Comparison of ENCODE assay signal across 1 cellular context in the genomic region with DNA sequence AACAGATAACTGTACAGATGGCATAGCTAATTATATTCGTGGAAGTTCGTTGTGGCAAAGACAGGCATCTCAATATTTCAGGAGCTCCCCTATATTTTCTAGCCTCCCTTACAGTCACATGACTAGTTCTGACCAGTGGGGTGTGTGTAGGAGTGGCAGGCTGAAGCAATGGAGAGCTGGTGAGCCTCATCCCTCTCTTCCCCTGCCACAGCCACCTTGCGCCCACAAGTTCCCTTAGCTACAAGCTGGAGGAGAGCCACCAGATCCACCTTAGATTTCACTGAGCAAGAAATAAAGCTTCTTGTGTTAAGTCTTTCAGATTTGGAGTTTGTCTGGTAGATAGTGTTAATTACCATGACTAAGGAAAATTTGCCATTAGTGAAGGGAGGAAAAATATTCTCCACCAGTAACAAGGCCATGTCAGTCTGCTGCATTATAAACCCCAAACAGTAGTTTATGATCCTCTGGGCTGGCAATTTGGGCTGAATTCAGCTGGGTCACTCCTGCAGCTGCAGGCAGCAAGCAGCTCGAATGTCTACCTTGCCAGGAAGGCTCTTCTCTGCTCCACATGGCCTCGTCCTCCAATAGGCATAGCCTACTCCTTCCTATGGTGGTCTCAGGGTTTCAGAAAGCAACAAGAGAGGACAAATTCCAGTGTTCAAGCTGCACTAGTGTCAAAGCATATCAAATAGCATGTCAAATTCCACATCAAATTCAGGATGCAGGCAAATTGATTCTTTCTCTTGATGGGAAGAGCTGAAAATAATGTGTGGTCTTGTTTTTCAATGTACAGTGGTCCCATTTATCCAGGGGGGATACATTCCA.
TF ChIP-seq lines count a peak whose summit lies in the region.

No MANE protein-coding gene starts in this region.

TF ChIP-seq in HepG2, 621 proteins besides CTCF, POLR2A, EP300 and RAD21 (continued from another document and continues in another):
- TF ChIP-seq ZNF260 (CRISPR knock-in tag; IDR thresholded peaks at IDR 0.05; ENCODE audit: borderline replicate concordance, low read depth) (0 out of 2 replicates have a peak, but pooled peaks have one; percentile 76), HNRNPLL (IDR thresholded peaks at IDR 0.05; ENCODE audit: low read depth, low read length, poor library complexity, severe bottlenecking) (no peak), ZNF20 (CRISPR knock-in tag; IDR thresholded peaks at IDR 0.05) (no peak), SP140L (CRISPR knock-in tag; IDR thresholded peaks at IDR 0.05; ENCODE audit: borderline replicate concordance) (0 out of 2 replicates have a peak, but pooled peaks have one; percentile 27), KAT2B (IDR thresholded peaks at IDR 0.05; ENCODE audit: borderline replicate concordance, low read depth, low read length) (no peak), ZNF24 (IDR thresholded peaks at IDR 0.05) (peak; percentile 17; the same call in 1 of the 2 replicates), ZNF790 (CRISPR knock-in tag; IDR thresholded peaks at IDR 0.05; ENCODE audit: borderline replicate concordance) (0 out of 2 replicates have a peak, but pooled peaks have one; percentile 54), ZNF431 (CRISPR knock-in tag; IDR thresholded peaks at IDR 0.05; ENCODE audit: borderline replicate concordance, low read depth) (no peak), STAG1 (CRISPR knock-in tag; IDR thresholded peaks at IDR 0.05) (no peak), NFYC (CRISPR knock-in tag; IDR thresholded peaks at IDR 0.05) (peak; percentile 66), ZZZ3 (CRISPR knock-in tag; IDR thresholded peaks at IDR 0.05; ENCODE audit: borderline replicate concordance) (no peak), THAP11 (CRISPR knock-in tag; IDR thresholded peaks at IDR 0.05) (no peak), ZNF780A (CRISPR knock-in tag; IDR thresholded peaks at IDR 0.05) (no peak), ZMAT3 (CRISPR knock-in tag; conservative IDR thresholded peaks at IDR 0.05) (peak; percentile 88), JUN (CRISPR knock-in tag; IDR thresholded peaks at IDR 0.05) (no peak), ZNF501 (CRISPR knock-in tag; IDR thresholded peaks at IDR 0.05) (peak; percentile 17; the same call in 1 of the 2 replicates), ZNF207 (IDR thresholded peaks at IDR 0.05; ENCODE audit: borderline replicate concordance) (no peak)
- TF ChIP-seq, protein P1, sequence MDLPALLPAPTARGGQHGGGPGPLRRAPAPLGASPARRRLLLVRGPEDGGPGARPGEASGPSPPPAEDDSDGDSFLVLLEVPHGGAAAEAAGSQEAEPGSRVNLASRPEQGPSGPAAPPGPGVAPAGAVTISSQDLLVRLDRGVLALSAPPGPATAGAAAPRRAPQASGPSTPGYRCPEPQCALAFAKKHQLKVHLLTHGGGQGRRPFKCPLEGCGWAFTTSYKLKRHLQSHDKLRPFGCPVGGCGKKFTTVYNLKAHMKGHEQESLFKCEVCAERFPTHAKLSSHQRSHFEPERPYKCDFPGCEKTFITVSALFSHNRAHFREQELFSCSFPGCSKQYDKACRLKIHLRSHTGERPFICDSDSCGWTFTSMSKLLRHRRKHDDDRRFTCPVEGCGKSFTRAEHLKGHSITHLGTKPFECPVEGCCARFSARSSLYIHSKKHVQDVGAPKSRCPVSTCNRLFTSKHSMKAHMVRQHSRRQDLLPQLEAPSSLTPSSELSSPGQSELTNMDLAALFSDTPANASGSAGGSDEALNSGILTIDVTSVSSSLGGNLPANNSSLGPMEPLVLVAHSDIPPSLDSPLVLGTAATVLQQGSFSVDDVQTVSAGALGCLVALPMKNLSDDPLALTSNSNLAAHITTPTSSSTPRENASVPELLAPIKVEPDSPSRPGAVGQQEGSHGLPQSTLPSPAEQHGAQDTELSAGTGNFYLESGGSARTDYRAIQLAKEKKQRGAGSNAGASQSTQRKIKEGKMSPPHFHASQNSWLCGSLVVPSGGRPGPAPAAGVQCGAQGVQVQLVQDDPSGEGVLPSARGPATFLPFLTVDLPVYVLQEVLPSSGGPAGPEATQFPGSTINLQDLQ (CRISPR knock-in tag; IDR thresholded peaks at IDR 0.05) = no peak
- TF ChIP-seq, protein P2, sequence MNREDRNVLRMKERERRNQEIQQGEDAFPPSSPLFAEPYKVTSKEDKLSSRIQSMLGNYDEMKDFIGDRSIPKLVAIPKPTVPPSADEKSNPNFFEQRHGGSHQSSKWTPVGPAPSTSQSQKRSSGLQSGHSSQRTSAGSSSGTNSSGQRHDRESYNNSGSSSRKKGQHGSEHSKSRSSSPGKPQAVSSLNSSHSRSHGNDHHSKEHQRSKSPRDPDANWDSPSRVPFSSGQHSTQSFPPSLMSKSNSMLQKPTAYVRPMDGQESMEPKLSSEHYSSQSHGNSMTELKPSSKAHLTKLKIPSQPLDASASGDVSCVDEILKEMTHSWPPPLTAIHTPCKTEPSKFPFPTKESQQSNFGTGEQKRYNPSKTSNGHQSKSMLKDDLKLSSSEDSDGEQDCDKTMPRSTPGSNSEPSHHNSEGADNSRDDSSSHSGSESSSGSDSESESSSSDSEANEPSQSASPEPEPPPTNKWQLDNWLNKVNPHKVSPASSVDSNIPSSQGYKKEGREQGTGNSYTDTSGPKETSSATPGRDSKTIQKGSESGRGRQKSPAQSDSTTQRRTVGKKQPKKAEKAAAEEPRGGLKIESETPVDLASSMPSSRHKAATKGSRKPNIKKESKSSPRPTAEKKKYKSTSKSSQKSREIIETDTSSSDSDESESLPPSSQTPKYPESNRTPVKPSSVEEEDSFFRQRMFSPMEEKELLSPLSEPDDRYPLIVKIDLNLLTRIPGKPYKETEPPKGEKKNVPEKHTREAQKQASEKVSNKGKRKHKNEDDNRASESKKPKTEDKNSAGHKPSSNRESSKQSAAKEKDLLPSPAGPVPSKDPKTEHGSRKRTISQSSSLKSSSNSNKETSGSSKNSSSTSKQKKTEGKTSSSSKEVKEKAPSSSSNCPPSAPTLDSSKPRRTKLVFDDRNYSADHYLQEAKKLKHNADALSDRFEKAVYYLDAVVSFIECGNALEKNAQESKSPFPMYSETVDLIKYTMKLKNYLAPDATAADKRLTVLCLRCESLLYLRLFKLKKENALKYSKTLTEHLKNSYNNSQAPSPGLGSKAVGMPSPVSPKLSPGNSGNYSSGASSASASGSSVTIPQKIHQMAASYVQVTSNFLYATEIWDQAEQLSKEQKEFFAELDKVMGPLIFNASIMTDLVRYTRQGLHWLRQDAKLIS (CRISPR knock-in tag; IDR thresholded peaks at IDR 0.05) = no peak; the same call in 1 of the 2 replicates
- TF ChIP-seq, protein P3, sequence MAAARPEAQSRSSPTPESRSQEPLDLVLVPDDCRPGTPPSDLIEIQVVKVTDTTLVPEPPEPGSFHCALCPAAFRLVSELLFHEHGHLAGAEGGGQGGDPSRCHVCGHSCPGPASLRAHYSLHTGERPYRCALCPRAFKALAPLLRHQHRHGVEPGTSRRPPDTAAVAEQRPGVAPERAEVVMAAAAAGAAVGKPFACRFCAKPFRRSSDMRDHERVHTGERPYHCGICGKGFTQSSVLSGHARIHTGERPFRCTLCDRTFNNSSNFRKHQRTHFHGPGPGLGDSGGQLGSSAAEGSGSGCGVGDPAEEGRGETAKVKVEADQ (CRISPR knock-in tag; IDR thresholded peaks at IDR 0.05; ENCODE audit: borderline replicate concordance) = 0 out of 2 replicates have a peak, but pooled peaks have one; percentile 10
- TF ChIP-seq, protein P4, sequence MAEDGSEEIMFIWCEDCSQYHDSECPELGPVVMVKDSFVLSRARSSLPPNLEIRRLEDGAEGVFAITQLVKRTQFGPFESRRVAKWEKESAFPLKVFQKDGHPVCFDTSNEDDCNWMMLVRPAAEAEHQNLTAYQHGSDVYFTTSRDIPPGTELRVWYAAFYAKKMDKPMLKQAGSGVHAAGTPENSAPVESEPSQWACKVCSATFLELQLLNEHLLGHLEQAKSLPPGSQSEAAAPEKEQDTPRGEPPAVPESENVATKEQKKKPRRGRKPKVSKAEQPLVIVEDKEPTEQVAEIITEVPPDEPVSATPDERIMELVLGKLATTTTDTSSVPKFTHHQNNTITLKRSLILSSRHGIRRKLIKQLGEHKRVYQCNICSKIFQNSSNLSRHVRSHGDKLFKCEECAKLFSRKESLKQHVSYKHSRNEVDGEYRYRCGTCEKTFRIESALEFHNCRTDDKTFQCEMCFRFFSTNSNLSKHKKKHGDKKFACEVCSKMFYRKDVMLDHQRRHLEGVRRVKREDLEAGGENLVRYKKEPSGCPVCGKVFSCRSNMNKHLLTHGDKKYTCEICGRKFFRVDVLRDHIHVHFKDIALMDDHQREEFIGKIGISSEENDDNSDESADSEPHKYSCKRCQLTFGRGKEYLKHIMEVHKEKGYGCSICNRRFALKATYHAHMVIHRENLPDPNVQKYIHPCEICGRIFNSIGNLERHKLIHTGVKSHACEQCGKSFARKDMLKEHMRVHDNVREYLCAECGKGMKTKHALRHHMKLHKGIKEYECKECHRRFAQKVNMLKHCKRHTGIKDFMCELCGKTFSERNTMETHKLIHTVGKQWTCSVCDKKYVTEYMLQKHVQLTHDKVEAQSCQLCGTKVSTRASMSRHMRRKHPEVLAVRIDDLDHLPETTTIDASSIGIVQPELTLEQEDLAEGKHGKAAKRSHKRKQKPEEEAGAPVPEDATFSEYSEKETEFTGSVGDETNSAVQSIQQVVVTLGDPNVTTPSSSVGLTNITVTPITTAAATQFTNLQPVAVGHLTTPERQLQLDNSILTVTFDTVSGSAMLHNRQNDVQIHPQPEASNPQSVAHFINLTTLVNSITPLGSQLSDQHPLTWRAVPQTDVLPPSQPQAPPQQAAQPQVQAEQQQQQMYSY (CRISPR knock-in tag; IDR thresholded peaks at IDR 0.05) = no peak
- TF ChIP-seq, protein P5, sequence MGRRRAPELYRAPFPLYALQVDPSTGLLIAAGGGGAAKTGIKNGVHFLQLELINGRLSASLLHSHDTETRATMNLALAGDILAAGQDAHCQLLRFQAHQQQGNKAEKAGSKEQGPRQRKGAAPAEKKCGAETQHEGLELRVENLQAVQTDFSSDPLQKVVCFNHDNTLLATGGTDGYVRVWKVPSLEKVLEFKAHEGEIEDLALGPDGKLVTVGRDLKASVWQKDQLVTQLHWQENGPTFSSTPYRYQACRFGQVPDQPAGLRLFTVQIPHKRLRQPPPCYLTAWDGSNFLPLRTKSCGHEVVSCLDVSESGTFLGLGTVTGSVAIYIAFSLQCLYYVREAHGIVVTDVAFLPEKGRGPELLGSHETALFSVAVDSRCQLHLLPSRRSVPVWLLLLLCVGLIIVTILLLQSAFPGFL (CRISPR knock-in tag; IDR thresholded peaks at IDR 0.05) = no peak
- TF ChIP-seq, protein P6, sequence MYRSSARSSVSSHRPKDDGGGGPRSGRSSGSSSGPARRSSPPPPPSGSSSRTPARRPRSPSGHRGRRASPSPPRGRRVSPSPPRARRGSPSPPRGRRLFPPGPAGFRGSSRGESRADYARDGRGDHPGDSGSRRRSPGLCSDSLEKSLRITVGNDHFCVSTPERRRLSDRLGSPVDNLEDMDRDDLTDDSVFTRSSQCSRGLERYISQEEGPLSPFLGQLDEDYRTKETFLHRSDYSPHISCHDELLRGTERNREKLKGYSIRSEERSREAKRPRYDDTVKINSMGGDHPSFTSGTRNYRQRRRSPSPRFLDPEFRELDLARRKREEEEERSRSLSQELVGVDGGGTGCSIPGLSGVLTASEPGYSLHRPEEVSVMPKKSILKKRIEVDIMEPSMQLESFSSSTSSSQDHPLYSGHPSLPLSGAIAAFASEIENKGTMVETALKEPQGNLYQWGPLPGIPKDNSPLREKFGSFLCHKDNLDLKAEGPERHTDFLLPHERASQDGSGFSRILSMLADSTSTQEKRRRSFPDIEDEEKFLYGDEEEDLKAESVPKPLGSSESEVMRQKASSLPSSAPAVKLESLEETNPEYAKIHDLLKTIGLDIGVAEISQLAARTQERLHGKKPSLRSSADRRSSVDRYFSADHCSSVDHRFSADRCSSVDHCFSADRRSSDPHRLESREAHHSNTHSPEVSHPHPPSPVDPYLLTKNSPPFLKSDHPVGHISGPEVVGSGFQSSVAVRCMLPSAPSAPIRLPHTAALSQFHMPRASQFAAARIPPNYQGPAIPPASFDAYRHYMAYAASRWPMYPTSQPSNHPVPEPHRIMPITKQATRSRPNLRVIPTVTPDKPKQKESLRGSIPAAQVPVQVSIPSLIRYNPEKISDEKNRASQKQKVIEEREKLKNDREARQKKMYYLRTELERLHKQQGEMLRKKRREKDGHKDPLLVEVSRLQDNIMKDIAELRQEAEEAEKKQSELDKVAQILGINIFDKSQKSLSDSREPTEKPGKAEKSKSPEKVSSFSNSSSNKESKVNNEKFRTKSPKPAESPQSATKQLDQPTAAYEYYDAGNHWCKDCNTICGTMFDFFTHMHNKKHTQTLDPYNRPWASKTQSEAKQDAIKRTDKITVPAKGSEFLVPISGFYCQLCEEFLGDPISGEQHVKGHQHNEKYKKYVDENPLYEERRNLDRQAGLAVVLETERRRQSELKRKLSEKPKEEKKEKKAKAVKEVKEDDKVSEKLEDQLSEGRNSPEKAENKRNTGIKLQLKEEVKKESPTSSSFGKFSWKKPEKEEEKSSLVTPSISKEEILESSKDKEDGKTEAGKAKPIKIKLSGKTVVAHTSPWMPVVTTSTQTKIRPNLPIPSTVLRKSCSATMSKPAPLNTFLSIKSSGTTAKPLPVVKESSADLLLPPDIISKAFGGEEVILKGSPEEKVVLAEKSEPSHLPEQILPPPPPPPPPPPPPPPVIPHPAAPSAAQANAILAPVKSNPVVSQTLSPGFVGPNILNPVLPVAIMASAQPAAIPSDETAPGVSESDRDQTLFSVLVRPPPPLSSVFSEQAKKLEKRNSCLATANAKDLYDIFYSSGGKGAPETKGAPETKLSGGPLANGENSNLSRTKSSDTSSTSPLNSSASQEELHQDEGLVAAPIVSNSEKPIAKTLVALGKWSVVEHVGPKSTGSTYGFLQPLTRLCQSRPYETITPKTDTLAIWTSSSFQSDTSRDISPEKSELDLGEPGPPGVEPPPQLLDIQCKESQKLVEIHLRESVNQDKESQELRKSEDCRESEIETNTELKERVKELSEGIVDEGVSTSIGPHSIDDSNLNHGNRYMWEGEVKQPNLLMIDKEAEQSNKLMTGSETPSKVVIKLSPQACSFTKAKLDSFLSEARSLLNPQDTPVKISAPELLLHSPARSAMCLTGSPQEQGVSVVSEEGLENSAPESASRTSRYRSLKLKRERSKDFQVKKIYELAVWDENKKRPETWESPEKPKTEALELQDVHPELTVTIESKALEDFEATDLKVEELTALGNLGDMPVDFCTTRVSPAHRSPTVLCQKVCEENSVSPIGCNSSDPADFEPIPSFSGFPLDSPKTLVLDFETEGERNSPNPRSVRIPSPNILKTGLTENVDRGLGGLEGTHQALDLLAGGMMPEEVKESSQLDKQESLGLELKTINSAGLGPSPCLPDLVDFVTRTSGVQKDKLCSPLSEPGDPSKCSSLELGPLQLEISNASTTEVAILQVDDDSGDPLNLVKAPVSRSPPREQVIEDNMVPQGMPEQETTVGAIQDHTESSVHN (CRISPR knock-in tag; IDR thresholded peaks at IDR 0.05) = peak; percentile 53; the same call in 1 of the 2 replicates
- TF ChIP-seq, protein P7, sequence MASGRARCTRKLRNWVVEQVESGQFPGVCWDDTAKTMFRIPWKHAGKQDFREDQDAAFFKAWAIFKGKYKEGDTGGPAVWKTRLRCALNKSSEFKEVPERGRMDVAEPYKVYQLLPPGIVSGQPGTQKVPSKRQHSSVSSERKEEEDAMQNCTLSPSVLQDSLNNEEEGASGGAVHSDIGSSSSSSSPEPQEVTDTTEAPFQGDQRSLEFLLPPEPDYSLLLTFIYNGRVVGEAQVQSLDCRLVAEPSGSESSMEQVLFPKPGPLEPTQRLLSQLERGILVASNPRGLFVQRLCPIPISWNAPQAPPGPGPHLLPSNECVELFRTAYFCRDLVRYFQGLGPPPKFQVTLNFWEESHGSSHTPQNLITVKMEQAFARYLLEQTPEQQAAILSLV (CRISPR knock-in tag; IDR thresholded peaks at IDR 0.05; ENCODE audit: borderline replicate concordance) = no peak
